Comparison of ENCODE assay signal across 8 cellular contexts in genomic region chrX:151920101-151920500, GRCh38. TPM values are rescaled to one million over a fixed set of nuclear protein-coding genes. Genes with fewer than 3 reads are reported as not detected.
"Had no signal": no experiment of that assay in that cellular context is flagged by ENCODE, and none has a peak within 500 bp of the region (broad histone marks: within the 10 kb centered on the region; RNA-seq: fewer than 3 reads in every experiment).

No MANE protein-coding gene starts in this region.

- H3K27ac ChIP-seq: HL-60 had no signal

- DNase-seq: IMR-90, KBM-7 had no signal

- H3K4me3 ChIP-seq: K562 had no signal

- ATAC-seq: HepG2, K562 had no signal

RNA-seq across cellular contexts. Expression of gene MAGEA4, which starts 7.4 kb away (rescaled TPM):
- total RNA-seq: HepG2, HT-29, HT1080, IMR-90 had no signal
- polyA plus RNA-seq: HepG2, IgD-negative memory B cell, IMR-90 had no signal

RNA-seq across cellular contexts. Expression of gene GABRE, which starts 54.4 kb away (rescaled TPM):
- polyA plus RNA-seq: IgD-negative memory B cell had no signal
